9 cellular contexts compared by ENCODE assay signal in the genomic region with DNA sequence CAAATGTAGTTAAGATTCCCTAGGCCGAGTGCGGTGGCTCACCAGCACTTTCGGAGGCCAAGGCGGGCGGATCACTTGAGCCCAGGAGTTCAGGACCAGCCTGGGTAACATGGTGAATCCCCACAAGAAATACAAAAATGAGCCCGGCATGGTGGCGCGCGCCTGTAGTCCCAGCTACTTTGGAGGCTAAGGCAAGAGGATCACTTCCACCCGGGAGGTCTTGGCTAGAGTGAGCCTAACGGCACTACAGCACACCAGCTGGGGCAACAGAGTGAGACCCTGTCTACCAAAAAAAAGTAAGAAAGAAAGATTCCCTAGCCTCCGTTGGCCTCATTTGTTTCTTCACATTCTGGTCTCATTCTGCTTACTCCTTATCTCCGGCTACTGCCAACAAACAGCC. TPM values are rescaled to one million over a fixed set of nuclear protein-coding genes. Genes with fewer than 3 reads are reported as not detected.
DNase-seq lines count a peak whose midpoint lies in the region; ATAC-seq and TF ChIP-seq lines count a peak whose summit lies in the region.
"Had no signal": no experiment of that assay in that cellular context is flagged by ENCODE, and none has a peak within 500 bp of the region (broad histone marks: within the 10 kb centered on the region; RNA-seq: fewer than 3 reads in every experiment).

No MANE protein-coding gene starts in this region.

- H3K9ac ChIP-seq in skeletal muscle satellite cell (ENCODE audit: low read depth, low read length) = peak overlapping the region; percentile 94

- POLR2A ChIA-PET in T-cell (lab: Charles Lee) = interaction anchor here (0.6 kb wide), 3 partner anchors 12 to 609 kb away, joined by 3 to 5 read pairs (median 3); no protein-coding TSS in a partner anchor

- H3K4me2 ChIP-seq in skeletal muscle satellite cell (ENCODE audit: low read length) = peak overlapping the region; percentile 92

- no peak for ATAC-seq in T-cell (replicated peaks in 1 of 4)
- ATAC-seq in HG02678 (IDR thresholded peaks at IDR 0.05; ENCODE audit: unreplicated experiment) = no peak
- no peak for ATAC-seq in gastroesophageal sphincter

- WGBS in gastroesophageal sphincter (ENCODE audit: low coverage in 1 of 2), 2 donors = 81 to 90% methylated on average over 5 to 13 of the region's 13 CpGs

- H3K9me3 Mint-ChIP-seq in activated T-cell treated with anti-CD3 and anti-CD28 coated beads, Interleukin-2, amount 50 U/mL, for 24 hours = no peaks in the 10 kb centered on the region
- H3K9me3 Mint-ChIP-seq in T-cell = no peaks in the 10 kb centered on the region

- H3K9me3 ChIP-seq in skeletal muscle satellite cell (replicated peaks; ENCODE audit: low read length) (no peaks in the 10 kb centered on the region), gastroesophageal sphincter (no peaks in the 10 kb centered on the region)

- CTCF ChIA-PET in T-cell (lab: Charles Lee) = interaction anchor here in 1 of 2 donors (4.0 kb wide), 1 partner anchor 11 kb away, joined by 39 read pairs; no protein-coding TSS in a partner anchor

- peaks cover 60% of the 10 kb centered on the region for H3K4me1 Mint-ChIP-seq in activated T-cell treated with anti-CD3 and anti-CD28 coated beads, Interleukin-2, amount 50 U/mL, for 24 hours (ENCODE audit: low read depth)
- H3K4me1 Mint-ChIP-seq in T-cell = peaks cover 69 to 81% (median 70%) of the 10 kb centered on the region in 3 donors

- no peaks in the 10 kb centered on the region for H3K27me3 ChIP-seq in skeletal muscle satellite cell (ENCODE audit: control insufficient read depth, insufficient read depth, low read length)
- no peaks in the 10 kb centered on the region for H3K27me3 ChIP-seq in gastroesophageal sphincter

- peaks cover 84% of the 10 kb centered on the region for H3K36me3 Mint-ChIP-seq in activated T-cell treated with anti-CD3 and anti-CD28 coated beads, Interleukin-2, amount 50 U/mL, for 24 hours (ENCODE audit: low read depth)
- H3K36me3 Mint-ChIP-seq in T-cell = peaks cover 24% of the 10 kb centered on the region

- H3K27ac Mint-ChIP-seq in activated T-cell treated with anti-CD3 and anti-CD28 coated beads, Interleukin-2, amount 50 U/mL, for 24 hours = peak overlapping the region; percentile 11
- H3K27ac Mint-ChIP-seq in T-cell = no peak overlapping the region

- H3K4me1 ChIP-seq in skeletal muscle satellite cell (ENCODE audit: control insufficient read depth, insufficient read depth, low read length) (peaks cover 23% of the 10 kb centered on the region), gastroesophageal sphincter (peaks cover 4 to 54% (median 7%) of the 10 kb centered on the region in 3 donors)

- TF ChIP-seq CTCF in fibroblast of pulmonary artery (IDR thresholded peaks at IDR 0.05; ENCODE audit: low read length, missing control alignments) = no peak
- TF ChIP-seq CTCF in gastroesophageal sphincter (IDR thresholded peaks at IDR 0.05) = no peak

- peak overlapping the region; percentile 83 for H3K4me3 ChIP-seq in fibroblast of pulmonary artery (replicated peaks; ENCODE audit: low read depth, low read length)
- peak overlapping the region; percentile 98 for H3K4me3 ChIP-seq in skeletal muscle satellite cell (ENCODE audit: low read length)
- H3K4me3 ChIP-seq in gastroesophageal sphincter = peak overlapping the region in 1 of 2 donors; percentile 68

- peak overlapping the region; percentile 99 for H3K4me3 Mint-ChIP-seq in activated T-cell treated with anti-CD3 and anti-CD28 coated beads, Interleukin-2, amount 50 U/mL, for 24 hours
- peak overlapping the region; percentile 34 to 99 (median 97) for H3K4me3 Mint-ChIP-seq in T-cell

- DNase-seq in activated T-cell treated with anti-CD3 and anti-CD28 coated beads, Interleukin-2, amount 50 U/mL, for 24 hours = no peak
- no peak for DNase-seq in activated T-cell treated with anti-CD3 and anti-CD28 coated beads, Interleukin-2, amount 50 U/mL, for 48 hours
- DNase-seq in T-cell (no peak), fibroblast of pulmonary artery (ENCODE audit: low read depth) (no peak), GM03348 (ENCODE audit: low spot score) (no peak)
- DNase-seq: NCI-H2227 treated with DMSO at 0.1 percent for 48 hours had no signal

- no peaks in the 10 kb centered on the region for H3K27me3 Mint-ChIP-seq in activated T-cell treated with anti-CD3 and anti-CD28 coated beads, Interleukin-2, amount 50 U/mL, for 24 hours
- H3K27me3 Mint-ChIP-seq in T-cell = no peaks in the 10 kb centered on the region

- no peak for TF ChIP-seq EP300 in gastroesophageal sphincter (IDR thresholded peaks at IDR 0.05)

- H3K27ac ChIP-seq in gastroesophageal sphincter = no peak overlapping the region

- no peak for TF ChIP-seq POLR2A in gastroesophageal sphincter (IDR thresholded peaks at IDR 0.05)

- H3K36me3 ChIP-seq in skeletal muscle satellite cell (ENCODE audit: insufficient read depth, low read length) = peaks cover 16% of the 10 kb centered on the region
- H3K36me3 ChIP-seq in gastroesophageal sphincter = peaks cover 0 to 43% of the 10 kb centered on the region in 2 donors

RNA-seq across cellular contexts. Expression of a gene that starts 1.2 kb away (rescaled TPM):
- 10 to 100 TPM in 4 of 5 donors, 1 to 10 TPM in 1; 9.4 to 14.2 (median 12.2) TPM for total RNA-seq in T-cell
- total RNA-seq in skeletal muscle satellite cell (2012; rRNA removed) = 9.8 and 14.2 TPM in 2 replicates
- total RNA-seq in gastroesophageal sphincter = 10 to 100 TPM; 12.8 to 16.2 (median 14.6) TPM

RNA-seq across cellular contexts. Expression of a gene that starts 1.3 kb away (rescaled TPM):
- total RNA-seq in T-cell = 10 to 100 TPM; 25.6 to 39.4 (median 30.1) TPM
- total RNA-seq in skeletal muscle satellite cell (2012; rRNA removed) = 12.7 and 15.5 TPM in 2 replicates
- 10 to 100 TPM; 11.3 to 38.8 (median 13.8) TPM for total RNA-seq in gastroesophageal sphincter
